Comparison of ENCODE assay signal across 21 cellular contexts in genomic region chr6:39909701-39910100, GRCh38. TPM values are rescaled to one million over a fixed set of nuclear protein-coding genes. Genes with fewer than 3 reads are reported as not detected.
"Had no signal": no experiment of that assay in that cellular context is flagged by ENCODE, and none has a peak within 500 bp of the region (broad histone marks: within the 10 kb centered on the region; RNA-seq: fewer than 3 reads in every experiment).

No MANE protein-coding gene starts in this region.

- H3K27ac ChIP-seq: brain microvascular endothelial cell had no signal

- H3K4me1 Mint-ChIP-seq: activated CD4-positive, alpha-beta T cell treated with anti-CD3 and anti-CD28 coated beads, Interleukin-2, amount 10 ng/mL, durations not matched to agents 7 days and 5 days; activated naive CD4-positive, alpha-beta T cell treated with anti-CD3 and anti-CD28 coated beads, Interleukin-2, amount 10 ng/mL, durations not matched to agents 7 days and 5 days; activated naive CD8-positive, alpha-beta T cell treated with anti-CD3 and anti-CD28 coated beads, Interleukin-2, amount 50 U/mL, for 24 hours; central memory CD8-positive, alpha-beta T cell had no signal

- H3K36me3 Mint-ChIP-seq: activated naive CD4-positive, alpha-beta T cell treated with anti-CD3 and anti-CD28 coated beads, Interleukin-2, amount 10 ng/mL, durations not matched to agents 7 days and 5 days; activated naive CD8-positive, alpha-beta T cell had no signal

- H3K27me3 ChIP-seq: brain microvascular endothelial cell had no signal

- H3K27ac Mint-ChIP-seq: activated CD4-positive, alpha-beta T cell treated with anti-CD3 and anti-CD28 coated beads, Interleukin-2, amount 10 ng/mL, durations not matched to agents 7 days and 5 days; activated CD8-positive, alpha-beta T cell treated with anti-CD3 and anti-CD28 coated beads, Interleukin-2, amount 10 ng/mL, durations not matched to agents 7 days and 5 days; activated naive CD4-positive, alpha-beta T cell treated with anti-CD3 and anti-CD28 coated beads, Interleukin-2, amount 10 ng/mL, durations not matched to agents 7 days and 5 days; activated naive CD8-positive, alpha-beta T cell; activated naive CD8-positive, alpha-beta T cell treated with anti-CD3 and anti-CD28 coated beads, Interleukin-2, amount 50 U/mL, for 24 hours; activated T-cell treated with anti-CD3 and anti-CD28 coated beads, Interleukin-2, amount 50 U/mL, for 24 hours; activated T-helper 2 cell treated with anti-CD3 and anti-CD28 coated beads, Interferon-gamma antibody, Interleukin-2, Interleukin-4, amounts not matched to agents 10 μg/mL and 5 μg/mL and 100 μg/mL, durations not matched to agents 14 hours and 24 hours and 36 hours; T-helper 2 cell treated with Interferon-gamma antibody and Interleukin-4, amounts not matched to agents 5 μg/mL and 100 μg/mL, for 36 hours had no signal

- H3K4me3 ChIP-seq: K562 had no signal

- H3K4me3 Mint-ChIP-seq: activated CD4-positive, alpha-beta T cell treated with anti-CD3 and anti-CD28 coated beads, Interleukin-2, amount 10 ng/mL, durations not matched to agents 7 days and 5 days; activated CD8-positive, alpha-beta T cell treated with anti-CD3 and anti-CD28 coated beads, Interleukin-2, amount 10 ng/mL, durations not matched to agents 7 days and 5 days; activated naive CD4-positive, alpha-beta T cell treated with anti-CD3 and anti-CD28 coated beads, Interleukin-2, amount 10 ng/mL, durations not matched to agents 7 days and 5 days; activated naive CD8-positive, alpha-beta T cell; activated naive CD8-positive, alpha-beta T cell treated with anti-CD3 and anti-CD28 coated beads, Interleukin-2, amount 50 U/mL, for 24 hours; activated T-cell treated with anti-CD3 and anti-CD28 coated beads, Interleukin-2, amount 50 U/mL, for 24 hours; central memory CD8-positive, alpha-beta T cell; T-helper 2 cell treated with Interferon-gamma antibody and Interleukin-4, amounts not matched to agents 5 μg/mL and 100 μg/mL, for 36 hours had no signal

- ATAC-seq: activated CD8-positive, alpha-beta T cell treated with anti-CD3 and anti-CD28 coated beads, Interleukin-2, amount 10 ng/mL, durations not matched to agents 7 days and 5 days; activated naive CD8-positive, alpha-beta T cell treated with anti-CD3 and anti-CD28 coated beads, Interleukin-2, amount 50 U/mL, for 24 hours; K562; PC-3 had no signal

- H3K27me3 Mint-ChIP-seq: activated CD4-positive, alpha-beta T cell treated with anti-CD3 and anti-CD28 coated beads, Interleukin-2, amount 10 ng/mL, durations not matched to agents 7 days and 5 days; activated naive CD4-positive, alpha-beta T cell treated with anti-CD3 and anti-CD28 coated beads, Interleukin-2, amount 10 ng/mL, durations not matched to agents 7 days and 5 days; activated naive CD8-positive, alpha-beta T cell; activated naive CD8-positive, alpha-beta T cell treated with anti-CD3 and anti-CD28 coated beads, Interleukin-2, amount 50 U/mL, for 24 hours; activated T-cell treated with anti-CD3 and anti-CD28 coated beads, Interleukin-2, amount 50 U/mL, for 24 hours had no signal

- DNase-seq: activated CD4-positive, alpha-beta T cell treated with anti-CD3 and anti-CD28 coated beads, Interleukin-2, amount 10 ng/mL, durations not matched to agents 7 days and 5 days; activated CD4-positive, alpha-beta T cell treated with anti-CD3 and anti-CD28 coated beads, Interleukin-2, amount 50 U/mL, for 48 hours; activated CD8-positive, alpha-beta T cell treated with anti-CD3 and anti-CD28 coated beads, Interleukin-2, amount 10 ng/mL, durations not matched to agents 7 days and 5 days; activated naive CD4-positive, alpha-beta T cell treated with anti-CD3 and anti-CD28 coated beads, Interleukin-2, amount 10 ng/mL, durations not matched to agents 7 days and 5 days; activated naive CD8-positive, alpha-beta T cell treated with anti-CD3 and anti-CD28 coated beads, Interleukin-2, amount 50 U/mL, for 24 hours; activated T-cell treated with anti-CD3 and anti-CD28 coated beads, Interleukin-2, amount 50 U/mL, for 24 hours; brain microvascular endothelial cell; Karpas-422; NCI-H1105; NCI-H1417 treated with DMSO at 0.1 percent for 48 hours; NCI-H1694 treated with DMSO at 0.1 percent for 48 hours; NCI-H2029; NCI-H345; NCI-H524 treated with DMSO at 0.1 percent for 48 hours; PC-3; Right ventricle myocardium superior had no signal

- H3K9me3 Mint-ChIP-seq: activated CD4-positive, alpha-beta T cell treated with anti-CD3 and anti-CD28 coated beads, Interleukin-2, amount 10 ng/mL, durations not matched to agents 7 days and 5 days; activated naive CD4-positive, alpha-beta T cell treated with anti-CD3 and anti-CD28 coated beads, Interleukin-2, amount 10 ng/mL, durations not matched to agents 7 days and 5 days; activated naive CD8-positive, alpha-beta T cell treated with anti-CD3 and anti-CD28 coated beads, Interleukin-2, amount 50 U/mL, for 24 hours; activated T-cell treated with anti-CD3 and anti-CD28 coated beads, Interleukin-2, amount 50 U/mL, for 24 hours; activated T-helper 2 cell treated with anti-CD3 and anti-CD28 coated beads, Interferon-gamma antibody, Interleukin-2, Interleukin-4, amounts not matched to agents 10 μg/mL and 5 μg/mL and 100 μg/mL, durations not matched to agents 14 hours and 24 hours and 36 hours; central memory CD8-positive, alpha-beta T cell; T-helper 2 cell treated with Interferon-gamma antibody and Interleukin-4, amounts not matched to agents 5 μg/mL and 100 μg/mL, for 36 hours had no signal

RNA-seq across cellular contexts. Expression of gene MOCS1, which starts 24.6 kb away (rescaled TPM):
- total RNA-seq: activated CD8-positive, alpha-beta T cell treated with anti-CD3 and anti-CD28 coated beads, Interleukin-2, amount 10 ng/mL, durations not matched to agents 7 days and 5 days had no signal
